Comparison of ENCODE assay signal across 14 cellular contexts in the genomic region with DNA sequence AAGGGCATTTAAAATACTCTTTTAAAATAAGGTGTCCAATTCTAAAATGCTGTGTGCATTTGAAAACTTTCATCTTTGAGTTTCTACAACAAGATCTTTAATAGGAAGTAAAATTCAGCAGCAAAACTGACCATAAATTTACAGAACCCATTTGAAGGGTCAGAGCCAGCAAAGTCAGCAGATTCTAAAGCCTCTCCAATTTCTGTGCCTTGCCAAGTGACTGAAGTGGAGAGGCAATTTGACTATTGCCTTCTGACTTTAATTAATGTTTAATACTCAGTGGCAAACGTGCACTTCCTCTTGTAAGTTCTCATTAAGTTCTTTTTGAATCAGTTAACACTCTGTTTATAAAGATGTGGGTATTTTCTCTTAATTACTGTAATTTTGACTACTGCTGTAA.
DNase-seq lines count a peak whose midpoint lies in the region; ATAC-seq, FAIRE-seq and TF ChIP-seq lines count a peak whose summit lies in the region.
"Had no signal": no experiment of that assay in that cellular context is flagged by ENCODE, and none has a peak within 500 bp of the region (broad histone marks: within the 10 kb centered on the region; RNA-seq: fewer than 3 reads in every experiment).

No MANE protein-coding gene starts in this region.

- TF ChIP-seq POLR2A in uterus (IDR thresholded peaks at IDR 0.05) (no peak), H54 (IDR thresholded peaks at IDR 0.05; ENCODE audit: low read depth, low read length) (no peak)

- intact Hi-C loops in uterus (cut with DNase I; ENCODE audit: low total_unique reads): no loop called here

- H3K9me3 ChIP-seq in uterus: no peaks in the 10 kb centered on the region
- H3K9me3 ChIP-seq: MG63 had no signal

- no peak overlapping the region for H3K27ac ChIP-seq in uterus

- H3K36me3 ChIP-seq in uterus: no peaks in the 10 kb centered on the region
- H3K36me3 ChIP-seq: MG63 had no signal

- TF ChIP-seq CTCF in omental fat pad (IDR thresholded peaks at IDR 0.05) (no peak), uterus (IDR thresholded peaks at IDR 0.05) (no peak)

- H3K4me1 ChIP-seq in uterus: no peaks in the 10 kb centered on the region

- FAIRE-seq in H54 (lab: Jason Lieb, UNC): no peak
- FAIRE-seq: HepG2 had no signal

- DNase-seq in COR-L47 (lab: John Stamatoyannopoulos, UW): peak; percentile 32
- DNase-seq in NCI-H1092 treated with DMSO at 0.1 percent for 48 hours (lab: John Stamatoyannopoulos, UW): peak; percentile 86
- peak; percentile 1 for DNase-seq in NCI-H2227 treated with DMSO at 0.1 percent for 48 hours (lab: John Stamatoyannopoulos, UW)
- no peak for DNase-seq in left lobe of liver (ENCODE audit: low spot score)
- no peak for DNase-seq in omental fat pad (ENCODE audit: low spot score)
- no peak for DNase-seq in uterus
- no peak for DNase-seq in H54 (ENCODE audit: insufficient read length, low spot score)
- DNase-seq: ACHN; CD4-positive, alpha-beta memory T cell; H9; MG63; NCI-H1436; T-helper 2 cell had no signal

- ATAC-seq in left lobe of liver (peak; percentile 36), omental fat pad (ENCODE audit: low FRiP score) (no peak)
- ATAC-seq: HepG2 had no signal

- no peak overlapping the region for H3K4me3 ChIP-seq in uterus
- H3K4me3 ChIP-seq: MG63 had no signal

- no peaks in the 10 kb centered on the region for H3K27me3 ChIP-seq in uterus
- H3K27me3 ChIP-seq: MG63 had no signal

Comparison
In these comparisons a context has a peak if more than half of its experiments do, and no peak if none do; other contexts are left out.
1. DNase-seq: peak in COR-L47 (single experiment), NCI-H1092 treated with DMSO at 0.1 percent for 48 hours (single experiment) and NCI-H2227 treated with DMSO at 0.1 percent for 48 hours (single experiment); none in left lobe of liver (single experiment), omental fat pad (single experiment), uterus (0 of 2) and H54 (single experiment).